Comparison of ENCODE assay signal across 1 cellular context in genomic region chr1:205319081-205320018, GRCh38.
TF ChIP-seq lines count a peak whose summit lies in the region.

No MANE protein-coding gene starts in this region.

TF ChIP-seq in K562, 482 proteins besides CTCF, POLR2A, EP300 and RAD21 (continued from another document):
- TF ChIP-seq CEBPG (CRISPR knock-in tag; IDR thresholded peaks at IDR 0.05) (no peak), CEBPG (tag; conservative IDR thresholded peaks at IDR 0.05 in 1 of 2, IDR thresholded peaks at IDR 0.05 in 1 of 2) (peak; percentile 57 to 85), PURB (CRISPR knock-in tag; IDR thresholded peaks at IDR 0.05; ENCODE audit: low read depth) (no peak), HNRNPH1 (optimal IDR thresholded peaks at IDR 0.05; ENCODE audit: low read depth, low read length) (no peak), MNT (conservative IDR thresholded peaks at IDR 0.05) (no peak), MYBL2 (IDR thresholded peaks at IDR 0.05; ENCODE audit: low read depth) (peak; percentile 12; the same call in 1 of the 2 replicates), MYBL2 (CRISPR knock-in tag; IDR thresholded peaks at IDR 0.05; ENCODE audit: borderline replicate concordance) (no peak), ZHX1 (conservative IDR thresholded peaks at IDR 0.05; ENCODE audit: low read length) (no peak), TCF15 (CRISPR knock-in tag; IDR thresholded peaks at IDR 0.05) (no peak), ZBTB26 (CRISPR knock-in tag; IDR thresholded peaks at IDR 0.05) (no peak), RUNX1 (IDR thresholded peaks at IDR 0.05; ENCODE audit: low read depth) (no peak), NR1H2 (CRISPR knock-in tag; IDR thresholded peaks at IDR 0.05) (no peak), CEBPB (tag; IDR thresholded peaks at IDR 0.05) (peak; percentile 56), ZNF511 (CRISPR knock-in tag; IDR thresholded peaks at IDR 0.05) (no peak), NCOA4 (IDR thresholded peaks at IDR 0.05; ENCODE audit: partially characterized antibody) (no peak), PHTF2 (CRISPR knock-in tag; IDR thresholded peaks at IDR 0.05) (no peak), FOXM1 (IDR thresholded peaks at IDR 0.05; ENCODE audit: low read depth) (no peak), FOXM1 (CRISPR knock-in tag; IDR thresholded peaks at IDR 0.05; ENCODE audit: low read depth) (no peak)
